In the genomic region with DNA sequence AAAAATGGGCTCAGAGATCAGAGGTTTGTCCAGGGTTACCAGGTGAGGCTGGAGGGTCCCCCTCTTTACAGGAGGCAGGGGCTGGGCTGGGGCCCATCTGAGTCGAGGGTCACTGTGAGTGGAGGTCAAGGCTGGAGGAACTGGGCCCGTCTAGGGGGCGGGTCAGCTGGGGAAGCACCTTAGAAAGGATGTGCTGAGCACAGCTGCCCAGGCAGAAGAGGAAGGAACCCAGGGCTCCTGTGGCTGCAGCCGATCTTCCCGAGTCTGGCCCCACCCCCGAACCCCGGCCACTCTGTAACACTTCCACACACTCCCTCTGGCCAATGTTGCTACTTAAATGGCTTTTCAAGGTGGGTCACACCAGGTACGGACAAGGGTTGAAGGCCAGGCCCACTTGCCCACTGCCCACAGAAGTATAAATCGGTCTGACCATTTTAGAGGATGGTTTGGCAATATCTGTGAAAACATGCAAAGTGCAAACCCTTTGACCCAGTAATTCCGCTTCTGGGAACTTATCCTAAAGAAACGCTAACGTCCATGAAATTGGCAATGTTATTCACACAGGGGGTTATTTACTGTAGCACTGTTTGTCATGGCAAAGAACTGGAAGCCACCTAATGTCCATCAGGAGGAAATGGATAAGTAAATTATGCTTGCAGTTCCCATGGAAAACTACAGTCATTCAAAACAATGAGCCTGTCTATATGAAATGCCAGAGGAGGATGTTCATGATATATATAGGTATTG, we compare ENCODE assay signal across 2 cellular contexts.
TF ChIP-seq lines count a peak whose summit lies in the region.

No MANE protein-coding gene starts in this region.

TF ChIP-seq in IMR-90, 13 proteins besides CTCF, POLR2A, EP300 and RAD21:
- TF ChIP-seq, protein P1, sequence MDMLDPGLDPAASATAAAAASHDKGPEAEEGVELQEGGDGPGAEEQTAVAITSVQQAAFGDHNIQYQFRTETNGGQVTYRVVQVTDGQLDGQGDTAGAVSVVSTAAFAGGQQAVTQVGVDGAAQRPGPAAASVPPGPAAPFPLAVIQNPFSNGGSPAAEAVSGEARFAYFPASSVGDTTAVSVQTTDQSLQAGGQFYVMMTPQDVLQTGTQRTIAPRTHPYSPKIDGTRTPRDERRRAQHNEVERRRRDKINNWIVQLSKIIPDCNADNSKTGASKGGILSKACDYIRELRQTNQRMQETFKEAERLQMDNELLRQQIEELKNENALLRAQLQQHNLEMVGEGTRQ (IDR thresholded peaks at IDR 0.05; ENCODE audit: low read depth, low read length): no peak

TF ChIP-seq in K562, 482 proteins besides CTCF, POLR2A, EP300 and RAD21:
- TF ChIP-seq, protein P2, sequence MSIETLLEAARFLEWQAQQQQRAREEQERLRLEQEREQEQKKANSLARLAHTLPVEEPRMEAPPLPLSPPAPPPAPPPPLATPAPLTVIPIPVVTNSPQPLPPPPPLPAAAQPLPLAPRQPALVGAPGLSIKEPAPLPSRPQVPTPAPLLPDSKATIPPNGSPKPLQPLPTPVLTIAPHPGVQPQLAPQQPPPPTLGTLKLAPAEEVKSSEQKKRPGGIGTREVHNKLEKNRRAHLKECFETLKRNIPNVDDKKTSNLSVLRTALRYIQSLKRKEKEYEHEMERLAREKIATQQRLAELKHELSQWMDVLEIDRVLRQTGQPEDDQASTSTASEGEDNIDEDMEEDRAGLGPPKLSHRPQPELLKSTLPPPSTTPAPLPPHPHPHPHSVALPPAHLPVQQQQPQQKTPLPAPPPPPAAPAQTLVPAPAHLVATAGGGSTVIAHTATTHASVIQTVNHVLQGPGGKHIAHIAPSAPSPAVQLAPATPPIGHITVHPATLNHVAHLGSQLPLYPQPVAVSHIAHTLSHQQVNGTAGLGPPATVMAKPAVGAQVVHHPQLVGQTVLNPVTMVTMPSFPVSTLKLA (conservative IDR thresholded peaks at IDR 0.05): no peak
- TF ChIP-seq TGIF2 (CRISPR knock-in tag; IDR thresholded peaks at IDR 0.05): no peak
- TF ChIP-seq RBBP5 (IDR thresholded peaks at IDR 0.05; ENCODE audit: borderline replicate concordance, insufficient read depth, low read length, poor library complexity, severe bottlenecking): no peak
- no peak for TF ChIP-seq ZBTB7A (IDR thresholded peaks at IDR 0.05; ENCODE audit: borderline replicate concordance, control insufficient read depth, low read depth, low read length)
- TF ChIP-seq, protein P3, sequence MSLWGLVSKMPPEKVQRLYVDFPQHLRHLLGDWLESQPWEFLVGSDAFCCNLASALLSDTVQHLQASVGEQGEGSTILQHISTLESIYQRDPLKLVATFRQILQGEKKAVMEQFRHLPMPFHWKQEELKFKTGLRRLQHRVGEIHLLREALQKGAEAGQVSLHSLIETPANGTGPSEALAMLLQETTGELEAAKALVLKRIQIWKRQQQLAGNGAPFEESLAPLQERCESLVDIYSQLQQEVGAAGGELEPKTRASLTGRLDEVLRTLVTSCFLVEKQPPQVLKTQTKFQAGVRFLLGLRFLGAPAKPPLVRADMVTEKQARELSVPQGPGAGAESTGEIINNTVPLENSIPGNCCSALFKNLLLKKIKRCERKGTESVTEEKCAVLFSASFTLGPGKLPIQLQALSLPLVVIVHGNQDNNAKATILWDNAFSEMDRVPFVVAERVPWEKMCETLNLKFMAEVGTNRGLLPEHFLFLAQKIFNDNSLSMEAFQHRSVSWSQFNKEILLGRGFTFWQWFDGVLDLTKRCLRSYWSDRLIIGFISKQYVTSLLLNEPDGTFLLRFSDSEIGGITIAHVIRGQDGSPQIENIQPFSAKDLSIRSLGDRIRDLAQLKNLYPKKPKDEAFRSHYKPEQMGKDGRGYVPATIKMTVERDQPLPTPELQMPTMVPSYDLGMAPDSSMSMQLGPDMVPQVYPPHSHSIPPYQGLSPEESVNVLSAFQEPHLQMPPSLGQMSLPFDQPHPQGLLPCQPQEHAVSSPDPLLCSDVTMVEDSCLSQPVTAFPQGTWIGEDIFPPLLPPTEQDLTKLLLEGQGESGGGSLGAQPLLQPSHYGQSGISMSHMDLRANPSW (CRISPR knock-in tag; IDR thresholded peaks at IDR 0.05): no peak
- TF ChIP-seq MEF2A (IDR thresholded peaks at IDR 0.05; ENCODE audit: control insufficient read depth, low read depth, low read length): no peak
- TF ChIP-seq ZKSCAN8 (CRISPR knock-in tag; IDR thresholded peaks at IDR 0.05): no peak
- no peak for TF ChIP-seq SRSF7 (optimal IDR thresholded peaks at IDR 0.05; ENCODE audit: low read depth, low read length)
- TF ChIP-seq ZBTB17 (CRISPR knock-in tag; IDR thresholded peaks at IDR 0.05): no peak
- TF ChIP-seq CHD2 (IDR thresholded peaks at IDR 0.05; ENCODE audit: low read depth, low read length): no peak
